In genomic region chr11:92702037-92702436, GRCh38 we compare ENCODE assay signal across 18 cellular contexts.
"Had no signal": no experiment of that assay in that cellular context is flagged by ENCODE, and none has a peak within 500 bp of the region (broad histone marks: within the 10 kb centered on the region; RNA-seq: fewer than 3 reads in every experiment).

No MANE protein-coding gene starts in this region.

- H3K4me3 Mint-ChIP-seq: activated CD8-positive, alpha-beta memory T cell treated with anti-CD3 and anti-CD28 coated beads, Interleukin-2, amount 10 ng/mL, durations not matched to agents 7 days and 5 days; activated naive CD4-positive, alpha-beta T cell treated with anti-CD3 and anti-CD28 coated beads, Interleukin-2, amount 10 ng/mL, durations not matched to agents 7 days and 5 days; mesothelial cell of epicardium; neural progenitor cell; stimulated activated naive CD8-positive, alpha-beta T cell treated with anti-CD3 and anti-CD28 coated beads, Interleukin-15, Interleukin-2, amounts not matched to agents 100 ng/mL and 50 ng/mL, for 24 hours had no signal

- DNase-seq: activated CD4-positive, alpha-beta T cell treated with anti-CD3 and anti-CD28 coated beads for 1 hour; activated CD4-positive, alpha-beta T cell treated with anti-CD3 and anti-CD28 coated beads, Interleukin-2, amount 50 U/mL, for 48 hours; activated CD8-positive, alpha-beta memory T cell treated with anti-CD3 and anti-CD28 coated beads, Interleukin-2, amount 10 ng/mL, durations not matched to agents 7 days and 5 days; activated naive CD4-positive, alpha-beta T cell treated with anti-CD3 and anti-CD28 coated beads, Interleukin-2, amount 10 ng/mL, durations not matched to agents 7 days and 5 days; activated T-cell treated with anti-CD3 and anti-CD28 coated beads, Interleukin-2, amount 50 U/mL, for 1 hour; caudate nucleus; left cardiac atrium; lower lobe of right lung; ovary; right lobe of liver; upper lobe of right lung had no signal

- H3K4me3 ChIP-seq: ascending aorta, lower lobe of right lung, neural progenitor cell, ovary, right lobe of liver, upper lobe of right lung had no signal

- H3K27me3 Mint-ChIP-seq: activated CD8-positive, alpha-beta memory T cell treated with anti-CD3 and anti-CD28 coated beads, Interleukin-2, amount 10 ng/mL, durations not matched to agents 7 days and 5 days; activated naive CD4-positive, alpha-beta T cell treated with anti-CD3 and anti-CD28 coated beads, Interleukin-2, amount 10 ng/mL, durations not matched to agents 7 days and 5 days; stimulated activated naive CD8-positive, alpha-beta T cell treated with anti-CD3 and anti-CD28 coated beads, Interleukin-15, Interleukin-2, amounts not matched to agents 100 ng/mL and 50 ng/mL, for 24 hours had no signal

- H3K27ac Mint-ChIP-seq: activated CD8-positive, alpha-beta memory T cell treated with anti-CD3 and anti-CD28 coated beads, Interleukin-2, amount 10 ng/mL, durations not matched to agents 7 days and 5 days; activated naive CD4-positive, alpha-beta T cell treated with anti-CD3 and anti-CD28 coated beads, Interleukin-2, amount 10 ng/mL, durations not matched to agents 7 days and 5 days; activated T-helper 2 cell treated with anti-CD3 and anti-CD28 coated beads, Interferon-gamma antibody, Interleukin-2, Interleukin-4, amounts not matched to agents 10 μg/mL and 5 μg/mL and 100 μg/mL, durations not matched to agents 14 hours and 24 hours and 36 hours; mesothelial cell of epicardium; neural progenitor cell; stimulated activated naive CD8-positive, alpha-beta T cell treated with anti-CD3 and anti-CD28 coated beads, Interleukin-15, Interleukin-2, amounts not matched to agents 100 ng/mL and 50 ng/mL, for 24 hours had no signal

- H3K9me3 Mint-ChIP-seq: stimulated activated naive CD8-positive, alpha-beta T cell treated with anti-CD3 and anti-CD28 coated beads, Interleukin-15, Interleukin-2, amounts not matched to agents 100 ng/mL and 50 ng/mL, for 24 hours had no signal

- H3K36me3 Mint-ChIP-seq: activated CD8-positive, alpha-beta memory T cell treated with anti-CD3 and anti-CD28 coated beads, Interleukin-2, amount 10 ng/mL, durations not matched to agents 7 days and 5 days; activated naive CD4-positive, alpha-beta T cell treated with anti-CD3 and anti-CD28 coated beads, Interleukin-2, amount 10 ng/mL, durations not matched to agents 7 days and 5 days had no signal

- H3K4me1 Mint-ChIP-seq: activated CD8-positive, alpha-beta memory T cell treated with anti-CD3 and anti-CD28 coated beads, Interleukin-2, amount 10 ng/mL, durations not matched to agents 7 days and 5 days; activated naive CD4-positive, alpha-beta T cell treated with anti-CD3 and anti-CD28 coated beads, Interleukin-2, amount 10 ng/mL, durations not matched to agents 7 days and 5 days had no signal

- ATAC-seq: activated CD8-positive, alpha-beta memory T cell treated with anti-CD3 and anti-CD28 coated beads, Interleukin-2, amount 10 ng/mL, durations not matched to agents 7 days and 5 days; esophagus mucosa; left cardiac atrium; lower lobe of right lung; right lobe of liver; upper lobe of right lung had no signal

- H3K27me3 ChIP-seq: ascending aorta, neural progenitor cell, ovary, right lobe of liver, upper lobe of right lung had no signal

- H3K36me3 ChIP-seq: ascending aorta, lower lobe of right lung, neural progenitor cell, ovary, right lobe of liver, upper lobe of right lung had no signal

- H3K27ac ChIP-seq: ascending aorta, lower lobe of right lung, neural progenitor cell, ovary, right lobe of liver, upper lobe of right lung, VCaP had no signal
